31 cellular contexts compared by ENCODE assay signal in genomic region chr1:243549791-243550190, GRCh38.
DNase-seq lines count a peak whose midpoint lies in the region; ATAC-seq, FAIRE-seq and TF ChIP-seq lines count a peak whose summit lies in the region.
"Had no signal": no experiment of that assay in that cellular context is flagged by ENCODE, and none has a peak within 500 bp of the region (broad histone marks: within the 10 kb centered on the region; RNA-seq: fewer than 3 reads in every experiment).

No MANE protein-coding gene starts in this region.

- H3K36me3 ChIP-seq in ACC112 (ENCODE audit: insufficient read depth, low read length) (no peaks in the 10 kb centered on the region; the same call in 1 of the 2 replicates), keratinocyte (ENCODE audit: control insufficient read depth in 2 of 2, extremely low read depth in 1 of 2, insufficient read depth in 2 of 2, low read length in 2 of 2) (no peaks in the 10 kb centered on the region), PC-3 (ENCODE audit: low read depth, low read length) (no peaks in the 10 kb centered on the region)
- no peaks in the 10 kb centered on the region for H3K36me3 ChIP-seq in CD4-positive, alpha-beta memory T cell (ENCODE audit: insufficient read depth, low read length)
- H3K36me3 ChIP-seq: left lung, neural progenitor cell, SJCRH30, WERI-Rb-1 had no signal

- H3K9ac ChIP-seq in keratinocyte (ENCODE audit: control insufficient read depth, extremely low read depth, insufficient read depth, low read length) (no peak overlapping the region), PC-3 (ENCODE audit: low read length) (no peak overlapping the region)
- H3K9ac ChIP-seq: neural progenitor cell, parathyroid adenoma had no signal

- CTCF ChIA-PET in CD4-positive, alpha-beta memory T cell (lab: Charles Lee; ENCODE audit: partially characterized antibody), result no interaction called here
- CTCF ChIA-PET in PC-3 (lab: Charles Lee), result no interaction called here

- no peak for ATAC-seq in stimulated activated naive CD8-positive, alpha-beta T cell treated with anti-CD3 and anti-CD28 coated beads, Interleukin-15, Interleukin-2, amounts not matched to agents 100 U/mL and 50 U/mL, for 24 hours
- no peak for ATAC-seq in PC-3
- ATAC-seq: activated naive CD8-positive, alpha-beta T cell treated with anti-CD3 and anti-CD28 coated beads, Interleukin-2, amount 50 U/mL, for 24 hours; T-cell had no signal

- H3K4me3 ChIP-seq in ACC112 (ENCODE audit: low read depth, low read length) (no peak overlapping the region), cardiac fibroblast (replicated peaks in 1 of 2; ENCODE audit: low read depth in 2 of 2, low read length in 2 of 2) (no peak overlapping the region), keratinocyte (ENCODE audit: control insufficient read depth in 2 of 3, extremely low read depth in 1 of 3, insufficient read depth in 2 of 3, low read depth in 1 of 3, low read length in 3 of 3) (no peak overlapping the region), PC-3 (ENCODE audit: low read length) (no peak overlapping the region)
- H3K4me3 ChIP-seq in CD4-positive, alpha-beta memory T cell (ENCODE audit: low read length in 2 of 2), result no peak overlapping the region
- H3K4me3 ChIP-seq: dorsolateral prefrontal cortex, left lung, neural progenitor cell, SJCRH30, testis had no signal

- no peak for FAIRE-seq in keratinocyte (lab: Jason Lieb, UNC)
- FAIRE-seq: H1 had no signal

- H3K27me3 Mint-ChIP-seq in CD4-positive, alpha-beta memory T cell, result no peaks in the 10 kb centered on the region
- H3K27me3 Mint-ChIP-seq: activated CD4-positive, alpha-beta T cell treated with anti-CD3 and anti-CD28 coated beads, Interleukin-2, amount 10 ng/mL, durations not matched to agents 7 days and 5 days; activated naive CD8-positive, alpha-beta T cell treated with anti-CD3 and anti-CD28 coated beads, Interleukin-2, amount 50 U/mL, for 24 hours; CD4-positive, CD25-positive, alpha-beta regulatory T cell; memory B cell; stimulated activated naive CD8-positive, alpha-beta T cell treated with anti-CD3 and anti-CD28 coated beads, Interleukin-15, Interleukin-2, amounts not matched to agents 100 ng/mL and 50 ng/mL, for 24 hours; T-cell had no signal

- no peak overlapping the region for H2AFZ ChIP-seq in ACC112 (ENCODE audit: low read length, unreplicated experiment)
- H2AFZ ChIP-seq in keratinocyte (ENCODE audit: control insufficient read depth, low read length), result peak overlapping the region; percentile 22
- H2AFZ ChIP-seq in PC-3 (ENCODE audit: low read length), result no peak overlapping the region
- H2AFZ ChIP-seq: neural progenitor cell, parathyroid adenoma had no signal

- H3F3A ChIP-seq in PC-3 (ENCODE audit: low read length, unreplicated experiment), result no peaks in the 10 kb centered on the region

- H3K27ac ChIP-seq in ACC112 (ENCODE audit: low read depth, low read length) (peak overlapping the region; percentile 68), keratinocyte (ENCODE audit: control insufficient read depth, insufficient read depth, low read length) (peak overlapping the region; percentile 36), PC-3 (ENCODE audit: low read length) (no peak overlapping the region)
- H3K27ac ChIP-seq in CD4-positive, alpha-beta memory T cell (ENCODE audit: low read depth, low read length), result no peak overlapping the region
- H3K27ac ChIP-seq: dorsolateral prefrontal cortex, left lung, neural progenitor cell, parathyroid adenoma, SJCRH30, testis, WERI-Rb-1 had no signal

- intact Hi-C loops in CD4-positive, alpha-beta memory T cell (cut with micrococcal nuclease), result no loop called here
- intact Hi-C loops in PC-3 (cut with micrococcal nuclease), result no loop called here

- H3K79me2 ChIP-seq in ACC112 (ENCODE audit: control insufficient read depth, insufficient read depth, low read length, unreplicated experiment), result no peaks in the 10 kb centered on the region
- no peaks in the 10 kb centered on the region for H3K79me2 ChIP-seq in keratinocyte (ENCODE audit: control insufficient read depth, insufficient read depth, low read length)
- H3K79me2 ChIP-seq in PC-3 (ENCODE audit: low read length), result no peaks in the 10 kb centered on the region

- POLR2A ChIA-PET in CD4-positive, alpha-beta memory T cell (lab: Charles Lee; ENCODE audit: partially characterized antibody), result no interaction called here
- POLR2A ChIA-PET in PC-3 (lab: Charles Lee; ENCODE audit: unreplicated experiment), result no interaction called here

- H3K4me2 ChIP-seq in keratinocyte (ENCODE audit: control insufficient read depth, extremely low read depth, insufficient read depth, low read depth, low read length) (no peak overlapping the region), PC-3 (ENCODE audit: low read length) (no peak overlapping the region)
- H3K4me2 ChIP-seq: neural progenitor cell had no signal

- H3K9me3 ChIP-seq in keratinocyte (ENCODE audit: control insufficient read depth, low read depth, low read length) (no peaks in the 10 kb centered on the region), PC-3 (ENCODE audit: low read length) (no peaks in the 10 kb centered on the region)
- H3K9me3 ChIP-seq in CD4-positive, alpha-beta memory T cell (ENCODE audit: control insufficient read depth in 1 of 2, low read length in 2 of 2), result no peaks in the 10 kb centered on the region
- H3K9me3 ChIP-seq: left lung, SJCRH30, testis had no signal

- H3K9me1 ChIP-seq in keratinocyte (ENCODE audit: control insufficient read depth, extremely low read depth, insufficient read depth, low read length), result no peaks in the 10 kb centered on the region

- no peaks in the 10 kb centered on the region for H3K9me2 ChIP-seq in PC-3 (replicated peaks; ENCODE audit: low read length)

- peak; percentile 31 for DNase-seq in NCI-H1048 (lab: John Stamatoyannopoulos, UW)
- DNase-seq in cardiac fibroblast (ENCODE audit: low read depth in 2 of 2), result peak; percentile 26 to 59
- no peak for DNase-seq in keratinocyte (ENCODE audit: low read depth, low spot score)
- DNase-seq in CD4-positive, alpha-beta memory T cell, result no peak
- no peak for DNase-seq in stimulated activated naive CD8-positive, alpha-beta T cell treated with anti-CD3 and anti-CD28 coated beads, Interleukin-15, Interleukin-2, amounts not matched to agents 100 U/mL and 50 U/mL, for 24 hours
- no peak for DNase-seq in PC-3
- no peak for DNase-seq in CD1c-positive myeloid dendritic cell (ENCODE audit: extremely low spot score)
- DNase-seq: activated CD4-positive, alpha-beta T cell treated with anti-CD3 and anti-CD28 coated beads, Interleukin-2, amount 10 ng/mL, durations not matched to agents 7 days and 5 days; activated naive CD8-positive, alpha-beta T cell treated with anti-CD3 and anti-CD28 coated beads, Interleukin-2, amount 50 U/mL, for 24 hours; activated T-cell treated with anti-CD3 and anti-CD28 coated beads, Interleukin-2, amount 50 U/mL, for 1 hour; CD4-positive, CD25-positive, alpha-beta regulatory T cell; cerebellar nuclear complex; dorsolateral prefrontal cortex; glutamatergic neuron; left lung; NCI-H146; NCI-H446; NCI-H774; retina; RPMI8226; SJCRH30; stimulated activated CD4-positive, alpha-beta T cell treated with anti-CD3 and anti-CD28 coated beads, Interleukin-1b, Interleukin-23, amount 100 ng/mL, for 48 hours; T-cell; testis had no signal

- no peak overlapping the region for H3K27ac Mint-ChIP-seq in CD4-positive, alpha-beta memory T cell
- H3K27ac Mint-ChIP-seq: activated CD4-positive, alpha-beta T cell treated with anti-CD3 and anti-CD28 coated beads, Interleukin-2, amount 10 ng/mL, durations not matched to agents 7 days and 5 days; activated naive CD8-positive, alpha-beta T cell treated with anti-CD3 and anti-CD28 coated beads, Interleukin-2, amount 50 U/mL, for 24 hours; CD4-positive, CD25-positive, alpha-beta regulatory T cell; memory B cell; neural progenitor cell; stimulated activated naive CD8-positive, alpha-beta T cell treated with anti-CD3 and anti-CD28 coated beads, Interleukin-15, Interleukin-2, amounts not matched to agents 100 ng/mL and 50 ng/mL, for 24 hours; T-cell had no signal

- H3K4me3 Mint-ChIP-seq in CD4-positive, alpha-beta memory T cell, result no peak overlapping the region
- H3K4me3 Mint-ChIP-seq: activated CD4-positive, alpha-beta T cell treated with anti-CD3 and anti-CD28 coated beads, Interleukin-2, amount 10 ng/mL, durations not matched to agents 7 days and 5 days; activated naive CD8-positive, alpha-beta T cell treated with anti-CD3 and anti-CD28 coated beads, Interleukin-2, amount 50 U/mL, for 24 hours; memory B cell; neural progenitor cell; stimulated activated naive CD8-positive, alpha-beta T cell treated with anti-CD3 and anti-CD28 coated beads, Interleukin-15, Interleukin-2, amounts not matched to agents 100 ng/mL and 50 ng/mL, for 24 hours; T-cell had no signal

- TF ChIP-seq CTCF in cardiac fibroblast (IDR thresholded peaks at IDR 0.05; ENCODE audit: low read depth, low read length), result no peak
- no peak for TF ChIP-seq CTCF in keratinocyte (optimal IDR thresholded peaks at IDR 0.05 in 1 of 3, IDR thresholded peaks at IDR 0.05 in 1 of 3, conservative IDR thresholded peaks at IDR 0.05 in 1 of 3; ENCODE audit: extremely low read depth in 1 of 3, insufficient read depth in 2 of 3, low read length in 3 of 3)
- no peak for TF ChIP-seq CTCF in PC-3 (conservative IDR thresholded peaks at IDR 0.05; ENCODE audit: low read depth, low read length)

- peaks cover 0 to 3% (median 1%) of the 10 kb centered on the region in 4 donors for H3K4me1 Mint-ChIP-seq in CD4-positive, alpha-beta memory T cell
- H3K4me1 Mint-ChIP-seq: neural progenitor cell had no signal

- no peaks in the 10 kb centered on the region for H3K27me3 ChIP-seq in ACC112 (ENCODE audit: insufficient read depth, low read length)
- H3K27me3 ChIP-seq in keratinocyte (ENCODE audit: control insufficient read depth, extremely low read depth, insufficient read depth, low read length), result no peaks in the 10 kb centered on the region
- H3K27me3 ChIP-seq in CD4-positive, alpha-beta memory T cell (ENCODE audit: insufficient read depth, low read length), result no peaks in the 10 kb centered on the region
- H3K27me3 ChIP-seq in PC-3 (ENCODE audit: low read length), result no peaks in the 10 kb centered on the region
- H3K27me3 ChIP-seq: dorsolateral prefrontal cortex, left lung, neural progenitor cell, SJCRH30, testis had no signal

- H3K4me1 ChIP-seq in ACC112 (ENCODE audit: control insufficient read depth, insufficient read depth, low read length, unreplicated experiment) (peaks cover 27% of the 10 kb centered on the region), keratinocyte (ENCODE audit: control insufficient read depth, extremely low read depth, insufficient read depth, low read length) (peaks cover 20% of the 10 kb centered on the region), PC-3 (ENCODE audit: insufficient read depth, low read length) (0 out of 2 replicates have a peak, but pooled peaks cover 5% of the 10 kb centered on the region)
- H3K4me1 ChIP-seq in CD4-positive, alpha-beta memory T cell (ENCODE audit: insufficient read depth, low read length), result no peaks in the 10 kb centered on the region
- H3K4me1 ChIP-seq: left lung, neural progenitor cell, parathyroid adenoma, SJCRH30, testis had no signal

- no peaks in the 10 kb centered on the region for H4K20me1 ChIP-seq in keratinocyte (ENCODE audit: control insufficient read depth, extremely low read depth, insufficient read depth, low read length)
- no peaks in the 10 kb centered on the region for H4K20me1 ChIP-seq in PC-3 (ENCODE audit: low read length)

- no peaks in the 10 kb centered on the region for H3K9me3 Mint-ChIP-seq in CD4-positive, alpha-beta memory T cell
- H3K9me3 Mint-ChIP-seq: activated CD4-positive, alpha-beta T cell treated with anti-CD3 and anti-CD28 coated beads, Interleukin-2, amount 10 ng/mL, durations not matched to agents 7 days and 5 days; activated naive CD8-positive, alpha-beta T cell treated with anti-CD3 and anti-CD28 coated beads, Interleukin-2, amount 50 U/mL, for 24 hours; CD4-positive, CD25-positive, alpha-beta regulatory T cell; memory B cell; neural progenitor cell; stimulated activated naive CD8-positive, alpha-beta T cell treated with anti-CD3 and anti-CD28 coated beads, Interleukin-15, Interleukin-2, amounts not matched to agents 100 ng/mL and 50 ng/mL, for 24 hours; T-cell had no signal

- no TSS peak for BruUV-seq in PC-3 (replicated peaks; lab: Mats Ljungman, UMichigan)

- peaks cover 46 to 49% of the 10 kb centered on the region in 2 donors for H3K36me3 Mint-ChIP-seq in CD4-positive, alpha-beta memory T cell

- dilution Hi-C loops in keratinocyte (cut with MboI; ENCODE audit: extremely low pct_ligation_motif_present, low sequenced_read_pairs), result no loop called here

Comparison
In these comparisons a context has a peak if more than half of its experiments do, and no peak if none do; other contexts are left out.
1. H3K27ac ChIP-seq: peak in ACC112 (single experiment) and keratinocyte (single experiment); none in CD4-positive, alpha-beta memory T cell (single experiment) and PC-3 (single experiment).
2. DNase-seq: peak in NCI-H1048 (single experiment) and cardiac fibroblast (2 of 2); none in keratinocyte (single experiment), CD4-positive, alpha-beta memory T cell (0 of 5), stimulated activated naive CD8-positive, alpha-beta T cell treated with anti-CD3 and anti-CD28 coated beads, Interleukin-15, Interleukin-2, amounts not matched to agents 100 U/mL and 50 U/mL, for 24 hours (single experiment), PC-3 (single experiment) and CD1c-positive myeloid dendritic cell (single experiment).